In genomic region chr13:112885782-112886268, GRCh38 we compare ENCODE assay signal across 1 cellular context.
TF ChIP-seq lines count a peak whose summit lies in the region.

No MANE protein-coding gene starts in this region.

TF ChIP-seq in HepG2, 621 proteins besides CTCF, POLR2A, EP300 and RAD21 (continued from another document and continues in another):
- TF ChIP-seq KLF9 (CRISPR knock-in tag; IDR thresholded peaks at IDR 0.05; ENCODE audit: low read depth), result no peak
- 0 out of 2 replicates have a peak, but pooled peaks have one; percentile 8 for TF ChIP-seq GATAD1 (CRISPR knock-in tag; IDR thresholded peaks at IDR 0.05)
- TF ChIP-seq ARID3A (IDR thresholded peaks at IDR 0.05; ENCODE audit: low read depth, low read length), result no peak
- TF ChIP-seq NCOA5 (CRISPR knock-in tag; IDR thresholded peaks at IDR 0.05), result no peak
- peak; percentile 57 for TF ChIP-seq TEAD3 (CRISPR knock-in tag; optimal IDR thresholded peaks at IDR 0.05; ENCODE audit: borderline replicate concordance)
- TF ChIP-seq ZNF33B (CRISPR knock-in tag; IDR thresholded peaks at IDR 0.05), result no peak
- peak; percentile 36 for TF ChIP-seq SOX5 (CRISPR knock-in tag; IDR thresholded peaks at IDR 0.05; ENCODE audit: borderline replicate concordance)
- peak; percentile 28 for TF ChIP-seq CBX1 (IDR thresholded peaks at IDR 0.05; ENCODE audit: low read depth)
- TF ChIP-seq ATF3 (CRISPR knock-in tag; IDR thresholded peaks at IDR 0.05), result 0 out of 2 replicates have a peak, but pooled peaks have one; percentile 33
- TF ChIP-seq HDAC6 (IDR thresholded peaks at IDR 0.05; ENCODE audit: low read depth, low read length), result no peak
- no peak for TF ChIP-seq MLX (CRISPR knock-in tag; IDR thresholded peaks at IDR 0.05)
- no peak for TF ChIP-seq SOX13 (IDR thresholded peaks at IDR 0.05)
- TF ChIP-seq SOX13 (CRISPR knock-in tag; conservative IDR thresholded peaks at IDR 0.05 in 1 of 2, IDR thresholded peaks at IDR 0.05 in 1 of 2), result peak in 1 of 2 experiments; percentile 32; a peak in 1 of 4 replicates
- no peak for TF ChIP-seq ZNF792 (CRISPR knock-in tag; IDR thresholded peaks at IDR 0.05)
- TF ChIP-seq HOXD1 (CRISPR knock-in tag; IDR thresholded peaks at IDR 0.05), result 0 out of 2 replicates have a peak, but pooled peaks have one; percentile 60
- peak; percentile 36; the same call in 1 of the 2 replicates for TF ChIP-seq DRAP1 (CRISPR knock-in tag; IDR thresholded peaks at IDR 0.05)
- peak; percentile 33; the same call in 1 of the 2 replicates for TF ChIP-seq ZGPAT (CRISPR knock-in tag; IDR thresholded peaks at IDR 0.05)
- TF ChIP-seq TFDP1 (CRISPR knock-in tag; IDR thresholded peaks at IDR 0.05; ENCODE audit: borderline replicate concordance), result peak; percentile 70
- peak; percentile 38; the same call in 1 of the 2 replicates for TF ChIP-seq ZNF788 (CRISPR knock-in tag; IDR thresholded peaks at IDR 0.05; ENCODE audit: borderline replicate concordance)
- peak; percentile 78 for TF ChIP-seq ZFP91 (CRISPR knock-in tag; IDR thresholded peaks at IDR 0.05; ENCODE audit: borderline replicate concordance)
- TF ChIP-seq ZNF484 (CRISPR knock-in tag; IDR thresholded peaks at IDR 0.05; ENCODE audit: borderline replicate concordance, low read depth), result no peak
- no peak for TF ChIP-seq MZF1 (CRISPR knock-in tag; IDR thresholded peaks at IDR 0.05; ENCODE audit: borderline replicate concordance)
- no peak for TF ChIP-seq SMYD3 (CRISPR knock-in tag; IDR thresholded peaks at IDR 0.05)
- no peak for TF ChIP-seq MAFK (conservative IDR thresholded peaks at IDR 0.05 in 1 of 2, IDR thresholded peaks at IDR 0.05 in 1 of 2; ENCODE audit: low read length in 2 of 2)
- peak; percentile 34; the same call in 1 of the 2 replicates for TF ChIP-seq MTA1 (CRISPR knock-in tag; IDR thresholded peaks at IDR 0.05; ENCODE audit: borderline replicate concordance)
- TF ChIP-seq ERF (CRISPR knock-in tag; IDR thresholded peaks at IDR 0.05), result peak; percentile 39; the same call in 1 of the 2 replicates
- TF ChIP-seq PCBP1 (IDR thresholded peaks at IDR 0.05; ENCODE audit: borderline replicate concordance, low read depth, low read length), result 0 out of 2 replicates have a peak, but pooled peaks have one; percentile 41
- no peak for TF ChIP-seq ZNF543 (CRISPR knock-in tag; IDR thresholded peaks at IDR 0.05)
- TF ChIP-seq ZMYM2 (CRISPR knock-in tag; IDR thresholded peaks at IDR 0.05), result peak; percentile 51; the same call in 1 of the 2 replicates
- TF ChIP-seq SIX1 (CRISPR knock-in tag; IDR thresholded peaks at IDR 0.05; ENCODE audit: borderline replicate concordance), result no peak
- TF ChIP-seq FOXO4 (CRISPR knock-in tag; conservative IDR thresholded peaks at IDR 0.05), result no peak
- 0 out of 2 replicates have a peak, but pooled peaks have one; percentile 13 for TF ChIP-seq ELF1 (CRISPR knock-in tag; IDR thresholded peaks at IDR 0.05)
- peak; percentile 32; the same call in 1 of the 2 replicates for TF ChIP-seq ZNF124 (CRISPR knock-in tag; IDR thresholded peaks at IDR 0.05)
- TF ChIP-seq SKI (IDR thresholded peaks at IDR 0.05; ENCODE audit: partially characterized antibody), result no peak
- TF ChIP-seq ZNF280B (CRISPR knock-in tag; IDR thresholded peaks at IDR 0.05; ENCODE audit: borderline replicate concordance), result peak; percentile 82
- peak; percentile 62; the same call in 1 of the 2 replicates for TF ChIP-seq ZBTB4 (CRISPR knock-in tag; IDR thresholded peaks at IDR 0.05; ENCODE audit: borderline replicate concordance)
- 0 out of 2 replicates have a peak, but pooled peaks have one; percentile 39 for TF ChIP-seq TARDBP (CRISPR knock-in tag; IDR thresholded peaks at IDR 0.05)
- TF ChIP-seq NFYB (CRISPR knock-in tag; IDR thresholded peaks at IDR 0.05), result peak; percentile 42; the same call in 1 of the 2 replicates
- no peak for TF ChIP-seq ARNTL (CRISPR knock-in tag; IDR thresholded peaks at IDR 0.05)
- TF ChIP-seq ZNF816 (CRISPR knock-in tag; IDR thresholded peaks at IDR 0.05; ENCODE audit: borderline replicate concordance), result no peak
- peak; percentile 42 for TF ChIP-seq POLR2AphosphoS5 (IDR thresholded peaks at IDR 0.05; ENCODE audit: low read depth, low read length)
- no peak for TF ChIP-seq FOXO1 (CRISPR knock-in tag; IDR thresholded peaks at IDR 0.05)
- TF ChIP-seq SUZ12 (IDR thresholded peaks at IDR 0.05; ENCODE audit: low read depth, low read length), result no peak
- TF ChIP-seq KDM3A (CRISPR knock-in tag; IDR thresholded peaks at IDR 0.05; ENCODE audit: low read depth), result 0 out of 2 replicates have a peak, but pooled peaks have one; percentile 37
- TF ChIP-seq DMAP1 (CRISPR knock-in tag; IDR thresholded peaks at IDR 0.05), result peak; percentile 36; the same call in 1 of the 2 replicates
- no peak for TF ChIP-seq ZNF639 (CRISPR knock-in tag; conservative IDR thresholded peaks at IDR 0.05)
- TF ChIP-seq CHD2 (IDR thresholded peaks at IDR 0.05; ENCODE audit: low read depth, low read length), result no peak
- 0 out of 2 replicates have a peak, but pooled peaks have one; percentile 23 for TF ChIP-seq ZMYM4 (CRISPR knock-in tag; IDR thresholded peaks at IDR 0.05)
- TF ChIP-seq ZSCAN31 (CRISPR knock-in tag; IDR thresholded peaks at IDR 0.05; ENCODE audit: low read depth), result 0 out of 2 replicates have a peak, but pooled peaks have one; percentile 36
- TF ChIP-seq LCORL (IDR thresholded peaks at IDR 0.05), result no peak
- no peak for TF ChIP-seq LCORL (CRISPR knock-in tag; IDR thresholded peaks at IDR 0.05)
- no peak for TF ChIP-seq ZNF30 (CRISPR knock-in tag; IDR thresholded peaks at IDR 0.05)
